In genomic region chr6:144649085-144649484, GRCh38 we compare ENCODE assay signal across 2 cellular contexts.
TF ChIP-seq lines count a peak whose summit lies in the region.

No MANE protein-coding gene starts in this region.

TF ChIP-seq in H1, 55 proteins besides CTCF, POLR2A, EP300 and RAD21:
- TF ChIP-seq USF2 (IDR thresholded peaks at IDR 0.05; ENCODE audit: low read length) (no peak), RFX5 (IDR thresholded peaks at IDR 0.05; ENCODE audit: borderline replicate concordance, low read depth, low read length) (no peak), SP4 (IDR thresholded peaks at IDR 0.05; ENCODE audit: low read length) (no peak), TAF1 (IDR thresholded peaks at IDR 0.05; ENCODE audit: low read depth, low read length) (no peak), TCF12 (IDR thresholded peaks at IDR 0.05; ENCODE audit: low read depth, low read length) (no peak), POU5F1 (IDR thresholded peaks at IDR 0.05; ENCODE audit: low read depth, low read length) (no peak), SIX5 (IDR thresholded peaks at IDR 0.05; ENCODE audit: low read depth, low read length) (no peak), FOSL1 (IDR thresholded peaks at IDR 0.05; ENCODE audit: insufficient read depth, low read depth, low read length) (no peak), GTF2F1 (IDR thresholded peaks at IDR 0.05; ENCODE audit: borderline replicate concordance, low read depth, low read length) (no peak), CBX8 (IDR thresholded peaks at IDR 0.05; ENCODE audit: borderline replicate concordance, low read depth, low read length) (no peak)

TF ChIP-seq in liver, 16 proteins besides CTCF, POLR2A, EP300 and RAD21:
- peak; percentile 21 for TF ChIP-seq YY1 (IDR thresholded peaks at IDR 0.05)
- no peak for TF ChIP-seq FOXA2 (IDR thresholded peaks at IDR 0.05)
- peak in 1 of 2 donors; percentile 10 for TF ChIP-seq GABPA (IDR thresholded peaks at IDR 0.05 in 1 of 2, conservative IDR thresholded peaks at IDR 0.05 in 1 of 2)
- TF ChIP-seq JUND (IDR thresholded peaks at IDR 0.05), result no peak
- peak; percentile 51 to 55 for TF ChIP-seq HNF4A (conservative IDR thresholded peaks at IDR 0.05)
